Comparison of ENCODE assay signal across 8 cellular contexts in the genomic region with DNA sequence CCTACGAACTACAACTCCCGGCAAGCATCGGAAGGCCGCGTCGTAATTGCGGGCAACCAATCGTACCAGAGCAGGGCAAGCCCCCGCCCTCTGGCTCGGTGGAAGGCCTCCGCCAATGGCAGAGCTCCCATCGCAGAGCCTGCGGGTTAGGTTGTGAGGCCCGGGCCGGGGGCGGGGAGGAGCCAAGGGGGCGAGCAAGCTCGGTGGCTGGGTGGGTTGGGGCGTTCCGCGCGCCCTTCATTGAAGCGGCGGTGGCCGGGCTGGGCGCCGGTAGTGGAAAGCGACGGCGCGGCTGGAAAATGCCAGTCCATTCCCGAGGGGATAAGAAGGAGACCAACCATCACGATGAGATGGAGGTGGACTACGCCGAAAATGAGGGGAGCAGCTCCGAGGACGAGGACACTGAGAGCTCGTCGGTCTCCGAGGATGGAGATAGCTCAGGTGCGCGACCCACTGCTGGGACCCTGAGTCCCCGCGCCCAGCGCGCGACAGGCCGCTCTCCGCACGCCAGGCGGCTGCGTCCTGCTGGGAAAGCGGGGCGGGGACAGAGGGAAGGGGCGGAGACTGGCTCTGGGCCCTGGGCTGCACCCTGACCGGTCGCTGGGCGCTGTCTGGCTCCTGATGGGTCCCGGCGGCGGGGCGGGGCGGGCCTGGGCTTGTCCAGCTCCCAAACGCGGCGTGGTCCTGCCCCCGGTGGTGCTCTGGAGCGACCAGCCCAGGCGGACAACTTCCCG. TPM values are rescaled to one million over a fixed set of nuclear protein-coding genes. Genes with fewer than 3 reads are reported as not detected.
DNase-seq lines count a peak whose midpoint lies in the region; ATAC-seq, FAIRE-seq and TF ChIP-seq lines count a peak whose summit lies in the region.

Gene BRMS1L (plus strand): TSS at position 121 of the 734 bp plus-strand sequence. CDS start 179 bp downstream, at position 300.

- 0 to 1% (median 1%) methylated on average over 60 to 70 of the region's 70 CpGs for WGBS in small intestine, 3 donors

- peak; percentile 97 for ATAC-seq in HG03175 (IDR thresholded peaks at IDR 0.05; ENCODE audit: unreplicated experiment)
- peak; percentile 97 for ATAC-seq in WTC11

- in situ Hi-C loops in GM18951 (cut with MboI; ENCODE audit: low sequenced_read_pairs, unreplicated experiment): no loop called here

- peak; percentile 94 for TF ChIP-seq POLR2A in GM18951 (IDR thresholded peaks at IDR 0.05; ENCODE audit: extremely low read depth, insufficient read depth, insufficient read length)

- POLR2A ChIA-PET in WTC11 (lab: Charles Lee): interaction anchor here (0.6 to 1.8 kb wide), 8 partner anchors 18 to 843 kb away, joined by 3 to 12 read pairs (median 5); partner anchors contain the start of genes INSM2, PSMA6, RALGAPA1 and SRP54

- peaks cover 11% of the 10 kb centered on the region for H3K4me1 Mint-ChIP-seq in WTC11

- H3K4me3 Mint-ChIP-seq in WTC11: peak within 1 kb of the TSS; percentile 80

- H3K36me3 Mint-ChIP-seq in WTC11: 0 out of 2 replicates have a peak, but pooled peaks cover 3% of the 10 kb centered on the region

- H3K36me3 ChIP-seq in small intestine (ENCODE audit: control insufficient read depth in 2 of 2, insufficient read depth in 2 of 2, low read length in 2 of 2): no peaks in the 10 kb centered on the region

- H3K27ac ChIP-seq in small intestine (ENCODE audit: low read depth in 1 of 2, low read length in 1 of 2): peak within 1 kb of the TSS; percentile 90 to 95

- DNase-seq in AG08396 (ENCODE audit: low spot score): peak; percentile 98
- peak; percentile 97 for DNase-seq in NCI-H2227 treated with DMSO at 0.1 percent for 48 hours (lab: John Stamatoyannopoulos, UW)
- peak; percentile 98 for DNase-seq in WTC11 (ENCODE audit: low spot score)
- peak; percentile 98 to 99 for DNase-seq in cardiac fibroblast (ENCODE audit: low read depth in 2 of 2)
- DNase-seq in iPS-NIHi7 (ENCODE audit: extremely low spot score): peak; percentile 98
- peak; percentile 98 for DNase-seq in small intestine

- H3K4me3 ChIP-seq in cardiac fibroblast (replicated peaks in 1 of 2; ENCODE audit: low read depth in 2 of 2, low read length in 2 of 2) (peak within 1 kb of the TSS; percentile 75 to 81), small intestine (ENCODE audit: low read depth in 1 of 2, low read length in 2 of 2) (peak within 1 kb of the TSS; percentile 77 to 91)

- FAIRE-seq in small intestine (lab: Jason Lieb, UNC): no peak

- no peak for TF ChIP-seq CTCF in WTC11 (IDR thresholded peaks at IDR 0.05)
- TF ChIP-seq CTCF in cardiac fibroblast (IDR thresholded peaks at IDR 0.05; ENCODE audit: low read depth, low read length): no peak

- H3K27me3 Mint-ChIP-seq in WTC11 (ENCODE audit: low read depth): no peaks in the 10 kb centered on the region

- no peaks in the 10 kb centered on the region for H3K27me3 ChIP-seq in small intestine (ENCODE audit: control insufficient read depth in 2 of 2, insufficient read depth in 2 of 2, low read length in 2 of 2)

- peak within 1 kb of the TSS; percentile 93 for H3K27ac Mint-ChIP-seq in WTC11

- H3K9me3 ChIP-seq in small intestine (ENCODE audit: control insufficient read depth, low read depth): no peaks in the 10 kb centered on the region

- H3K4me1 ChIP-seq in small intestine (ENCODE audit: control insufficient read depth in 2 of 2, insufficient read depth in 1 of 2, low read depth in 1 of 2, low read length in 1 of 2): no peaks in the 10 kb centered on the region

- CTCF ChIA-PET in WTC11 (lab: Charles Lee): interaction anchor here (0.6 to 2.0 kb wide), 12 partner anchors 9 to 698 kb away, joined by 3 to 16 read pairs (median 4); partner anchors contain the start of genes INSM2 and RALGAPA1

- no peaks in the 10 kb centered on the region for H3K9me3 Mint-ChIP-seq in WTC11

TF ChIP-seq in WTC11, 78 proteins besides CTCF, POLR2A, EP300 and RAD21 (continues in another document):
- peak; percentile 75 for TF ChIP-seq SP1 (CRISPR knock-in tag; conservative IDR thresholded peaks at IDR 0.05)
- TF ChIP-seq, protein P1, sequence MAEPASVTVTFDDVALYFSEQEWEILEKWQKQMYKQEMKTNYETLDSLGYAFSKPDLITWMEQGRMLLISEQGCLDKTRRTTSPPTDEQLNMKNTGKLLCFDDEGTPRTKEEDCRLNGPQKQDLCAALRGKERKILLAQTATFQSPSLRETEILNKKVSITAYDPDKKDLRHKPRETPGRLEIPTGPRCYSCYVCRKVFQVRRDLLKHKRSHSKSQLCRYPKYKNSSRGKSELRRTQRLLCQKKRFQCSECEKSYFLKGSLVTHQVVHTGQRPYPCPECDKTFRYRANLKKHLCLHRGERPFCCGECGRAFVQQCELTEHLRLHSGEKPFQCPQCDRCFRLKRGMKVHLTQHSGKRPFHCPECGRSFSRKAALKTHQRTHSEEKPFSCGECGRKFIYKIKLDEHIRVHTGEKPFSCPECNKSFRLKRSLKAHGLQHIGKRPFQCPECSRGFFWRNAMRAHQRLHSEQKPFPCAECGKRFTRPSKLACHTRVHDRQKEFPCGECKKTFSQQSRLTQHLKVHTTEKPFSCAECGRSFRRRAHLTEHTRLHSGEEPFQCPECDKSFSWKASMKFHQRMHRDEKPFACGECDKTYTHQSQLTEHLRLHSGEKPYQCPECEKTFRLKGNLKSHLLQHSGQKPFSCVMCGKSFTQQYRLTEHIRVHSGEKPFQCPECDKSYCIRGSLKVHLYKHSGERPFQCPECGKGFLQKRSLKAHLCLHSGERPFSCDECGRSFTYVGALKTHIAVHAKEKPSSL (CRISPR knock-in tag; conservative IDR thresholded peaks at IDR 0.05): no peak
- no peak for TF ChIP-seq ATF1 (CRISPR knock-in tag; IDR thresholded peaks at IDR 0.05)
- TF ChIP-seq, protein P2, sequence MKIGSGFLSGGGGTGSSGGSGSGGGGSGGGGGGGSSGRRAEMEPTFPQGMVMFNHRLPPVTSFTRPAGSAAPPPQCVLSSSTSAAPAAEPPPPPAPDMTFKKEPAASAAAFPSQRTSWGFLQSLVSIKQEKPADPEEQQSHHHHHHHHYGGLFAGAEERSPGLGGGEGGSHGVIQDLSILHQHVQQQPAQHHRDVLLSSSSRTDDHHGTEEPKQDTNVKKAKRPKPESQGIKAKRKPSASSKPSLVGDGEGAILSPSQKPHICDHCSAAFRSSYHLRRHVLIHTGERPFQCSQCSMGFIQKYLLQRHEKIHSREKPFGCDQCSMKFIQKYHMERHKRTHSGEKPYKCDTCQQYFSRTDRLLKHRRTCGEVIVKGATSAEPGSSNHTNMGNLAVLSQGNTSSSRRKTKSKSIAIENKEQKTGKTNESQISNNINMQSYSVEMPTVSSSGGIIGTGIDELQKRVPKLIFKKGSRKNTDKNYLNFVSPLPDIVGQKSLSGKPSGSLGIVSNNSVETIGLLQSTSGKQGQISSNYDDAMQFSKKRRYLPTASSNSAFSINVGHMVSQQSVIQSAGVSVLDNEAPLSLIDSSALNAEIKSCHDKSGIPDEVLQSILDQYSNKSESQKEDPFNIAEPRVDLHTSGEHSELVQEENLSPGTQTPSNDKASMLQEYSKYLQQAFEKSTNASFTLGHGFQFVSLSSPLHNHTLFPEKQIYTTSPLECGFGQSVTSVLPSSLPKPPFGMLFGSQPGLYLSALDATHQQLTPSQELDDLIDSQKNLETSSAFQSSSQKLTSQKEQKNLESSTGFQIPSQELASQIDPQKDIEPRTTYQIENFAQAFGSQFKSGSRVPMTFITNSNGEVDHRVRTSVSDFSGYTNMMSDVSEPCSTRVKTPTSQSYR (CRISPR knock-in tag; IDR thresholded peaks at IDR 0.05): 0 out of 2 replicates have a peak, but pooled peaks have one; percentile 29
- TF ChIP-seq NFYB (CRISPR knock-in tag; conservative IDR thresholded peaks at IDR 0.05; ENCODE audit: low read depth): peak; percentile 83
- TF ChIP-seq TCF7 (CRISPR knock-in tag; IDR thresholded peaks at IDR 0.05; ENCODE audit: low read depth): no peak
- TF ChIP-seq ATF2 (CRISPR knock-in tag; IDR thresholded peaks at IDR 0.05; ENCODE audit: borderline replicate concordance, low read depth): no peak
- TF ChIP-seq FOXP4 (CRISPR knock-in tag; IDR thresholded peaks at IDR 0.05): peak; percentile 33; the same call in 1 of the 2 replicates
- TF ChIP-seq RORB (CRISPR knock-in tag; IDR thresholded peaks at IDR 0.05): no peak
- no peak for TF ChIP-seq ZNF121 (CRISPR knock-in tag; IDR thresholded peaks at IDR 0.05)
- TF ChIP-seq ZNF671 (CRISPR knock-in tag; IDR thresholded peaks at IDR 0.05): no peak
- TF ChIP-seq NR1H2 (CRISPR knock-in tag; IDR thresholded peaks at IDR 0.05): no peak

RNA-seq across cellular contexts. Expression of gene BRMS1L, which starts in this region (rescaled TPM):
- 10.7 to 12.9 TPM (median 12.1 TPM) in 3 replicates for total RNA-seq in WTC11 (2021)
- polyA plus RNA-seq in small intestine: 1 to 10 TPM; 2.7 to 4.6 (median 4.0) TPM

Comparison
In these comparisons a context has a peak if more than half of its experiments do, and no peak if none do; other contexts are left out.
1. Peak in every context shown above with its lines: DNase-seq, ATAC-seq, H3K4me3 ChIP-seq and H3K27ac ChIP-seq.